Comparison of ENCODE assay signal across 2 cellular contexts in the genomic region with DNA sequence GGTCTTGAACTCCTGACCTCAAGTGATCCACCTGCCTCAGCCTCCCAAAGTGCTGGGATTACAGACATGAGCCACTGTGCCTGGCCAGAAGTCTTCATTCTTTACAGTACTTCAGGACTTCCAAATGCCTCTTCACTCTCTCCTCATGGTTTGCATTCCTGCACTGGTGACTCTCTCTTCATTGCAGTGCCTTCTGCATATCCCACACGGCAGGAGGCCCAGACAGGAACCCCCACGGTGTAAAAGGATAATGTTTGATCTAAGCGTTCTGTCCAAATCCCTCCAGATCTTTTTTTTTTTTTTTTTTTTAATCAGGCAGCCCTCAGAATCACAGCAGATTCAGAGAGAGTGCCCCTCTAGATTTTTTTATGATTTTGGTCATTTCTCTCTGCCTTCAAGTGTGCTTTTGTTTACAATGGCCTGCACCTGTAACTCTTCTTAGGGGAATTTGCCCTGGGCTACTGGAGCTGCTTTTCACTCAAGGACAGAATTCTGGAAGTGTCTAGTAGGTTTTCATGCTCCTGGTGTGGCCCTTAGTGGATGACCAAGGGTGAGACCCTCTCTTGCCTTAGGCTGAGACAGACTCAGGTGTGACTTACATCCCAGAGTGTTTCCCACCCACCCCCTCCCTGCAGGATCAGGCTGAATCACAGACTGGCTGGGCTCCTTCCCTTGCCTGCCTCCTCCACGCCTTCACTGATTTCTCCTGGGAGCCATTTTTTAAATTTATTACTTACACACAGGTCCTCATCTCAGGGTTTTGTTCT.
TF ChIP-seq lines count a peak whose summit lies in the region.

No MANE protein-coding gene starts in this region.

TF ChIP-seq in A549, 52 proteins besides CTCF, POLR2A, EP300 and RAD21 (continued from another document):
- no peak for TF ChIP-seq RNF2 (IDR thresholded peaks at IDR 0.05; ENCODE audit: borderline replicate concordance, low read depth)
- no peak for TF ChIP-seq JUNB (IDR thresholded peaks at IDR 0.05)

TF ChIP-seq in HEK293, 187 proteins besides CTCF, POLR2A, EP300 and RAD21 (continued from another document):
- TF ChIP-seq, protein P1, sequence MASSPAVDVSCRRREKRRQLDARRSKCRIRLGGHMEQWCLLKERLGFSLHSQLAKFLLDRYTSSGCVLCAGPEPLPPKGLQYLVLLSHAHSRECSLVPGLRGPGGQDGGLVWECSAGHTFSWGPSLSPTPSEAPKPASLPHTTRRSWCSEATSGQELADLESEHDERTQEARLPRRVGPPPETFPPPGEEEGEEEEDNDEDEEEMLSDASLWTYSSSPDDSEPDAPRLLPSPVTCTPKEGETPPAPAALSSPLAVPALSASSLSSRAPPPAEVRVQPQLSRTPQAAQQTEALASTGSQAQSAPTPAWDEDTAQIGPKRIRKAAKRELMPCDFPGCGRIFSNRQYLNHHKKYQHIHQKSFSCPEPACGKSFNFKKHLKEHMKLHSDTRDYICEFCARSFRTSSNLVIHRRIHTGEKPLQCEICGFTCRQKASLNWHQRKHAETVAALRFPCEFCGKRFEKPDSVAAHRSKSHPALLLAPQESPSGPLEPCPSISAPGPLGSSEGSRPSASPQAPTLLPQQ (tag by site-specific recombination; IDR thresholded peaks at IDR 0.05) = no peak
- TF ChIP-seq ZNF2 (tag by site-specific recombination; IDR thresholded peaks at IDR 0.05) (no peak), ZIC2 (tag by site-specific recombination; IDR thresholded peaks at IDR 0.05) (peak; percentile 47), GLIS1 (tag by site-specific recombination; IDR thresholded peaks at IDR 0.05) (peak; percentile 92), ZNF335 (tag by site-specific recombination; conservative IDR thresholded peaks at IDR 0.05) (peak; percentile 48; the same call in 1 of the 2 replicates)
- TF ChIP-seq, protein P2, sequence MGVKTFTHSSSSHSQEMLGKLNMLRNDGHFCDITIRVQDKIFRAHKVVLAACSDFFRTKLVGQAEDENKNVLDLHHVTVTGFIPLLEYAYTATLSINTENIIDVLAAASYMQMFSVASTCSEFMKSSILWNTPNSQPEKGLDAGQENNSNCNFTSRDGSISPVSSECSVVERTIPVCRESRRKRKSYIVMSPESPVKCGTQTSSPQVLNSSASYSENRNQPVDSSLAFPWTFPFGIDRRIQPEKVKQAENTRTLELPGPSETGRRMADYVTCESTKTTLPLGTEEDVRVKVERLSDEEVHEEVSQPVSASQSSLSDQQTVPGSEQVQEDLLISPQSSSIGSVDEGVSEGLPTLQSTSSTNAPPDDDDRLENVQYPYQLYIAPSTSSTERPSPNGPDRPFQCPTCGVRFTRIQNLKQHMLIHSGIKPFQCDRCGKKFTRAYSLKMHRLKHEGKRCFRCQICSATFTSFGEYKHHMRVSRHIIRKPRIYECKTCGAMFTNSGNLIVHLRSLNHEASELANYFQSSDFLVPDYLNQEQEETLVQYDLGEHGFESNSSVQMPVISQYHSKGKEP (tag by site-specific recombination; IDR thresholded peaks at IDR 0.05) = 0 out of 2 replicates have a peak, but pooled peaks have one; percentile 56
TF ChIP-seq in HEK293: peak in this region for 8.
